In the genomic region with DNA sequence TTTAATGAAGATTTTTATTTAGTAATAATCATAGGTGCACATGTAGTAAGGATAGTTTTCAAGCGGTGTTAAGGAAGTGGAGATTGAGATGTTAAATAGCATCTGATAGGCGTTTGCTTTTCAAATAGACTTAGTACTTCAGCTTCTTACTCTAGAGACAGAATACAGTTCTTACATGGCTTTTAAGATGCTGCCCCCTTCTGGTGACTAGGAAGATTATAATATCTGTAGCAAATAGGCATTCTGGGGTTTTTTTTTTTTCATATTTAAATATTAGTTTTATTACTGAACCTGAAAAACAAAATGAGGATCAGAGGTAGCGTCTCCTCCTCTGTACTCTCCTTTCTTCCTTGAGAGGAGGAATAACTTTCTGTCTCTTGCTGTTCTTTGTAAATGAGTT, we compare ENCODE assay signal across 9 cellular contexts.
DNase-seq lines count a peak whose midpoint lies in the region; ATAC-seq and TF ChIP-seq lines count a peak whose summit lies in the region.
"Had no signal": no experiment of that assay in that cellular context is flagged by ENCODE, and none has a peak within 500 bp of the region (broad histone marks: within the 10 kb centered on the region; RNA-seq: fewer than 3 reads in every experiment).

No MANE protein-coding gene starts in this region.

- no peak overlapping the region for H3K9ac ChIP-seq in neural cell (ENCODE audit: low read length)

- no peaks in the 10 kb centered on the region for H3F3A ChIP-seq in neural cell (ENCODE audit: insufficient read depth, low read length, poor library complexity, severe bottlenecking)

- H3K36me3 ChIP-seq in neural cell (ENCODE audit: insufficient read depth, low read length) (no peaks in the 10 kb centered on the region), MG63 (no peaks in the 10 kb centered on the region)
- H3K36me3 ChIP-seq: SJCRH30 had no signal

- peak; percentile 88 for DNase-seq in G401 (ENCODE audit: low spot score)
- peak; percentile 81 for DNase-seq in NB4 (ENCODE audit: low read depth)
- DNase-seq in RPMI8226 = peak; percentile 71
- peak; percentile 70 to 78 for DNase-seq in erythroblast (lab: John Stamatoyannopoulos, UW)
- DNase-seq in MG63 = no peak
- DNase-seq in activated T-cell treated with anti-CD3 and anti-CD28 coated beads for 4 hours = no peak

- TF ChIP-seq CTCF in NB4 (IDR thresholded peaks at IDR 0.05; ENCODE audit: low read depth, low read length) (peak; percentile 33), neural cell (IDR thresholded peaks at IDR 0.05; ENCODE audit: poor library complexity, severe bottlenecking) (peak; percentile 86)

- H3K9me3 ChIP-seq in neural cell (ENCODE audit: low read length) = no peaks in the 10 kb centered on the region
- no peaks in the 10 kb centered on the region for H3K9me3 ChIP-seq in MG63
- H3K9me3 ChIP-seq: SJCRH30 had no signal

- TF ChIP-seq POLR2A in NB4 (IDR thresholded peaks at IDR 0.05; ENCODE audit: extremely low read depth, insufficient read length) (no peak), erythroblast (IDR thresholded peaks at IDR 0.05; ENCODE audit: low read length) (no peak)

- ATAC-seq in GM18909 (IDR thresholded peaks at IDR 0.05; ENCODE audit: poor library complexity, unreplicated experiment) = no peak

- in situ Hi-C loops in G401 (cut with HindIII; ENCODE audit: low sequenced_read_pairs) = no loop called here

- H3K9me2 ChIP-seq in neural cell (ENCODE audit: insufficient read depth, low read length) = no peaks in the 10 kb centered on the region

- no peak overlapping the region for H3K4me3 ChIP-seq in NB4 (ENCODE audit: low read depth, low read length)
- no peak overlapping the region for H3K4me3 ChIP-seq in neural cell (ENCODE audit: low read length)
- no peak overlapping the region for H3K4me3 ChIP-seq in MG63
- H3K4me3 ChIP-seq: SJCRH30 had no signal

- TF ChIP-seq RAD21 in neural cell (conservative IDR thresholded peaks at IDR 0.05) = peak; percentile 91

- H3K27me3 ChIP-seq in neural cell (ENCODE audit: insufficient read depth, low read depth, low read length) (no peaks in the 10 kb centered on the region), MG63 (no peaks in the 10 kb centered on the region)
- H3K27me3 ChIP-seq: SJCRH30 had no signal

- TF ChIP-seq EP300 in neural cell (conservative IDR thresholded peaks at IDR 0.05; ENCODE audit: poor library complexity, severe bottlenecking) = no peak

- no peak overlapping the region for H3K27ac ChIP-seq in neural cell (ENCODE audit: low read length)
- H3K27ac ChIP-seq: SJCRH30 had no signal

- peaks cover 3% of the 10 kb centered on the region for H3K79me2 ChIP-seq in neural cell (replicated peaks; ENCODE audit: insufficient read depth, low read length)

- H4K20me1 ChIP-seq in neural cell (ENCODE audit: insufficient read depth) = no peaks in the 10 kb centered on the region

- no peak overlapping the region for H3K4me2 ChIP-seq in neural cell (ENCODE audit: low read length)

- no peak overlapping the region for H2AFZ ChIP-seq in neural cell (ENCODE audit: low read depth, low read length)

TF ChIP-seq in neural cell, 6 proteins besides CTCF, POLR2A, EP300 and RAD21:
- TF ChIP-seq EZH2 (IDR thresholded peaks at IDR 0.05; ENCODE audit: borderline replicate concordance, insufficient read depth, low read length, poor library complexity, severe bottlenecking) (no peak), TAF1 (IDR thresholded peaks at IDR 0.05; ENCODE audit: low read depth) (no peak), SMC3 (conservative IDR thresholded peaks at IDR 0.05; ENCODE audit: poor library complexity) (peak; percentile 86)
- TF ChIP-seq, protein P1, sequence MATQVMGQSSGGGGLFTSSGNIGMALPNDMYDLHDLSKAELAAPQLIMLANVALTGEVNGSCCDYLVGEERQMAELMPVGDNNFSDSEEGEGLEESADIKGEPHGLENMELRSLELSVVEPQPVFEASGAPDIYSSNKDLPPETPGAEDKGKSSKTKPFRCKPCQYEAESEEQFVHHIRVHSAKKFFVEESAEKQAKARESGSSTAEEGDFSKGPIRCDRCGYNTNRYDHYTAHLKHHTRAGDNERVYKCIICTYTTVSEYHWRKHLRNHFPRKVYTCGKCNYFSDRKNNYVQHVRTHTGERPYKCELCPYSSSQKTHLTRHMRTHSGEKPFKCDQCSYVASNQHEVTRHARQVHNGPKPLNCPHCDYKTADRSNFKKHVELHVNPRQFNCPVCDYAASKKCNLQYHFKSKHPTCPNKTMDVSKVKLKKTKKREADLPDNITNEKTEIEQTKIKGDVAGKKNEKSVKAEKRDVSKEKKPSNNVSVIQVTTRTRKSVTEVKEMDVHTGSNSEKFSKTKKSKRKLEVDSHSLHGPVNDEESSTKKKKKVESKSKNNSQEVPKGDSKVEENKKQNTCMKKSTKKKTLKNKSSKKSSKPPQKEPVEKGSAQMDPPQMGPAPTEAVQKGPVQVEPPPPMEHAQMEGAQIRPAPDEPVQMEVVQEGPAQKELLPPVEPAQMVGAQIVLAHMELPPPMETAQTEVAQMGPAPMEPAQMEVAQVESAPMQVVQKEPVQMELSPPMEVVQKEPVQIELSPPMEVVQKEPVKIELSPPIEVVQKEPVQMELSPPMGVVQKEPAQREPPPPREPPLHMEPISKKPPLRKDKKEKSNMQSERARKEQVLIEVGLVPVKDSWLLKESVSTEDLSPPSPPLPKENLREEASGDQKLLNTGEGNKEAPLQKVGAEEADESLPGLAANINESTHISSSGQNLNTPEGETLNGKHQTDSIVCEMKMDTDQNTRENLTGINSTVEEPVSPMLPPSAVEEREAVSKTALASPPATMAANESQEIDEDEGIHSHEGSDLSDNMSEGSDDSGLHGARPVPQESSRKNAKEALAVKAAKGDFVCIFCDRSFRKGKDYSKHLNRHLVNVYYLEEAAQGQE (IDR thresholded peaks at IDR 0.05; ENCODE audit: borderline replicate concordance) = no peak

Comparison
In these comparisons a context has a peak if more than half of its experiments do, and no peak if none do; other contexts are left out.
1. DNase-seq: peak in G401 (single experiment), NB4 (single experiment), RPMI8226 (single experiment) and erythroblast (2 of 2); none in MG63 (single experiment) and activated T-cell treated with anti-CD3 and anti-CD28 coated beads for 4 hours (single experiment).